31 cellular contexts compared by ENCODE assay signal in the genomic region with DNA sequence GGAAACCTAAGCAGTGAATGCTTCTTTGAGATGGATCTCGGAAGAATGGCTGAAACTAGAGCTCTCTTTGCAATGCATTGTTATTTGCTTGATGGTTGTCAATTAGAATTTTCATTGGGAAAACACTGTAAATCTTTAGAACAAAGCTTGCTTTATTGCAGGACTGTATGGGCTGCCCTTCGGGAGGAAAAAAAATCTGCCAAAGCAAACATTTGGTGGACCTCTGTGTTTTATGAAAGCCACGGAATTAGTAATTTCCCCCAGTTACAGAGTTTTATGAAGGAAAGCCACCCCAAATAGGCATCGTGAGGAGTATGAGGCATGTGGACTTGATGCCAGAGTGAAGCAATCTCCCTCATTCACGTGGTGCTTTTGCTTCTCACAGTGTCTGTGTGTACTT. TPM values are rescaled to one million over a fixed set of nuclear protein-coding genes. Genes with fewer than 3 reads are reported as not detected.
DNase-seq lines count a peak whose midpoint lies in the region; ATAC-seq and TF ChIP-seq lines count a peak whose summit lies in the region.
"Had no signal": no experiment of that assay in that cellular context is flagged by ENCODE, and none has a peak within 500 bp of the region (broad histone marks: within the 10 kb centered on the region; RNA-seq: fewer than 3 reads in every experiment).

No MANE protein-coding gene starts in this region.

- H3K4me2 ChIP-seq in mammary epithelial cell (ENCODE audit: insufficient read depth, low read depth, low read length) = no peak overlapping the region
- H3K4me2 ChIP-seq: hepatocyte, smooth muscle cell had no signal

- H4K20me1 ChIP-seq in mammary epithelial cell (ENCODE audit: insufficient read depth, low read length) = no peaks in the 10 kb centered on the region

- H3K9me3 ChIP-seq in mammary epithelial cell (replicated peaks; ENCODE audit: insufficient read depth, low read length) = no peaks in the 10 kb centered on the region
- H3K9me3 ChIP-seq: adrenal gland, BE2C, gastrocnemius medialis, tibial artery had no signal

- H2AFZ ChIP-seq in mammary epithelial cell (ENCODE audit: low read depth, low read length) = no peak overlapping the region
- H2AFZ ChIP-seq: hepatocyte had no signal

- H3K27me3 ChIP-seq in mammary epithelial cell (ENCODE audit: insufficient read depth, low read length) = no peaks in the 10 kb centered on the region
- H3K27me3 ChIP-seq: adrenal gland, BE2C, gastrocnemius medialis, hepatocyte, tibial artery had no signal

- dilution Hi-C loops in mammary epithelial cell (cut with HindIII; ENCODE audit: low sequenced_read_pairs) = no loop called here

- H3K9ac ChIP-seq in mammary epithelial cell (ENCODE audit: insufficient read depth, low read length) = no peak overlapping the region

- no peak overlapping the region for H3K27ac ChIP-seq in mammary epithelial cell (ENCODE audit: insufficient read depth, low read depth, low read length)
- H3K27ac ChIP-seq: adrenal gland, gastrocnemius medialis, hepatocyte, tibial artery, WERI-Rb-1 had no signal

- in situ Hi-C loops in mammary epithelial cell (cut with MboI; ENCODE audit: low sequenced_read_pairs in 2 of 2) = no loop called here

- intact Hi-C loops in mammary epithelial cell (cut with micrococcal nuclease) = no loop called here

- H3K4me3 ChIP-seq in choroid plexus epithelial cell (ENCODE audit: low read depth, low read length) (no peak overlapping the region), mammary epithelial cell (replicated peaks in 1 of 3; ENCODE audit: insufficient read depth in 1 of 3, low read depth in 2 of 3, low read length in 3 of 3) (no peak overlapping the region)
- H3K4me3 ChIP-seq: adrenal gland, gastrocnemius medialis, hepatocyte, smooth muscle cell, tibial artery had no signal

- DNase-seq in AG08395 (ENCODE audit: low spot score) = peak; percentile 26
- DNase-seq in HT1080 (ENCODE audit: low read depth) = peak; percentile 36
- DNase-seq in choroid plexus epithelial cell (ENCODE audit: low read depth) = peak; percentile 30
- peak; percentile 51 for DNase-seq in midbrain (lab: John Stamatoyannopoulos, UW)
- no peak for DNase-seq in mammary epithelial cell
- DNase-seq in iPS-NIHi11 (ENCODE audit: low spot score) = no peak
- DNase-seq in activated effector memory CD4-positive, alpha-beta T cell treated with anti-CD3 and anti-CD28 coated beads, Interleukin-2, amount 50 U/mL, for 16 hours = no peak
- DNase-seq: activated T-cell treated with anti-CD3 and anti-CD28 coated beads, Interleukin-2, amount 50 U/mL, for 4 hours; adrenal gland; BE2C; DMS53; effector CD4-positive, alpha-beta T cell; gastrocnemius medialis; HFFc6; Karpas-422; MV-4-11; naive B cell; NCI-H1436 treated with DMSO at 0.1 percent for 48 hours; NCI-H524; NK-92 treated with Interleukin-12 subunit alpha and Interleukin-12 subunit beta, amount 100 ng/mL, for 24 hours; SHP77; stimulated activated CD4-positive, alpha-beta T cell treated with anti-CD3 and anti-CD28 coated beads, Interleukin-1b, Interleukin-23, amount 100 ng/mL, for 48 hours; stimulated activated CD8-positive, alpha-beta memory T cell treated with anti-CD3 and anti-CD28 coated beads, Interleukin-4, amount 100 ng/mL, for 48 hours; stimulated activated naive CD8-positive, alpha-beta T cell treated with anti-CD3 and anti-CD28 coated beads, Interleukin-15, amount 100 ng/mL, for 72 hours; T-helper 9 cell; tibial artery; WERI-Rb-1 had no signal

- 72% methylated on average over 5 of the region's 5 CpGs for WGBS in mammary epithelial cell (ENCODE audit: low coverage, missing lambda C conversion rate)

- no peaks in the 10 kb centered on the region for H3K79me2 ChIP-seq in mammary epithelial cell (ENCODE audit: insufficient read depth, low read length)
- H3K79me2 ChIP-seq: hepatocyte had no signal

- BruUV-seq in mammary epithelial cell (replicated peaks; lab: Mats Ljungman, UMichigan) = no TSS peak

- no peak for TF ChIP-seq CTCF in choroid plexus epithelial cell (conservative IDR thresholded peaks at IDR 0.05; ENCODE audit: low read depth, low read length)
- no peak for TF ChIP-seq CTCF in mammary epithelial cell (conservative IDR thresholded peaks at IDR 0.05 in 1 of 2, IDR thresholded peaks at IDR 0.05 in 1 of 2; ENCODE audit: extremely low read depth in 1 of 2, insufficient read depth in 1 of 2, low read depth in 1 of 2, low read length in 2 of 2)

- H3K4me1 ChIP-seq in mammary epithelial cell (ENCODE audit: insufficient read depth, low read length) = no peaks in the 10 kb centered on the region
- H3K4me1 ChIP-seq: adrenal gland, BE2C, tibial artery had no signal

- no peaks in the 10 kb centered on the region for H3K36me3 ChIP-seq in mammary epithelial cell (ENCODE audit: insufficient read depth, low read length)
- H3K36me3 ChIP-seq: BE2C, WERI-Rb-1 had no signal

- ATAC-seq in GM19395 (IDR thresholded peaks at IDR 0.05; ENCODE audit: unreplicated experiment) = no peak
- ATAC-seq: activated T-cell treated with anti-CD3 and anti-CD28 coated beads, Interleukin-2, amount 50 U/mL, for 4 hours; gastrocnemius medialis; Panc1; stimulated activated naive CD8-positive, alpha-beta T cell treated with anti-CD3 and anti-CD28 coated beads, Interleukin-15, amount 100 ng/mL, for 72 hours had no signal

- CTCF ChIA-PET in mammary epithelial cell (lab: Charles Lee; ENCODE audit: low non-redundant PET) = no interaction called here

RNA-seq across cellular contexts. Expression of gene RHBDD1, which starts 33.5 kb away (rescaled TPM):
- total RNA-seq in HT1080 (2014; rRNA removed; shearing (Covaris generic)) = 7.7 and 14.0 TPM in 2 replicates
- 14.6 and 21.1 TPM in 2 replicates for polyA plus RNA-seq in HT1080 (2015; cell fraction: cytosol; rRNA removed)
- 20.5 and 38.8 TPM in 2 replicates for polyA plus RNA-seq in HT1080 (2015; cell fraction: nucleus; rRNA removed)
- total RNA-seq in mammary epithelial cell = 10 to 100 TPM; 43.3 to 52.1 TPM
- 12.1 TPM for polyA plus RNA-seq in mammary epithelial cell
- 63.2 TPM for polyA minus RNA-seq in mammary epithelial cell

Comparison
In these comparisons a context has a peak if more than half of its experiments do, and no peak if none do; other contexts are left out.
1. DNase-seq: peak in AG08395 (single experiment), HT1080 (single experiment), choroid plexus epithelial cell (single experiment) and midbrain (single experiment); none in mammary epithelial cell (single experiment), iPS-NIHi11 (single experiment) and activated effector memory CD4-positive, alpha-beta T cell treated with anti-CD3 and anti-CD28 coated beads, Interleukin-2, amount 50 U/mL, for 16 hours (single experiment).